ENCODE assay signal across 24 cellular contexts in genomic region chr4:60868232-60868960, GRCh38.
"Had no signal": no experiment of that assay in that cellular context is flagged by ENCODE, and none has a peak within 500 bp of the region (broad histone marks: within the 10 kb centered on the region; RNA-seq: fewer than 3 reads in every experiment).

No MANE protein-coding gene starts in this region.

- H3K9ac ChIP-seq: neural progenitor cell, parathyroid adenoma had no signal

- H3K4me2 ChIP-seq: neural progenitor cell, smooth muscle cell had no signal

- H3K4me1 ChIP-seq: esophagus squamous epithelium, left lung, parathyroid adenoma, testis had no signal

- H3K27ac ChIP-seq: esophagus squamous epithelium, heart right ventricle, left lung, neural progenitor cell, parathyroid adenoma, testis, tibial artery had no signal

- DNase-seq: cortex of kidney; effector memory CD8-positive, alpha-beta T cell; erythroblast; esophagus squamous epithelium; foreskin melanocyte; glutamatergic neuron; heart right ventricle; hippocampal formation; left cardiac atrium; left lung; mesenchymal stem cell; mucosa of descending colon; naive B cell; stimulated activated CD4-positive, alpha-beta T cell treated with anti-CD3 and anti-CD28 coated beads, Interleukin-2, amount 100 ng/mL, for 24 hours; stimulated activated CD4-positive, alpha-beta T cell treated with anti-CD3 and anti-CD28 coated beads, Interleukin-4, amount 100 ng/mL, for 24 hours; stimulated activated naive CD8-positive, alpha-beta T cell treated with anti-CD3 and anti-CD28 coated beads, Interleukin-15, Interleukin-2, amounts not matched to agents 100 U/mL and 50 U/mL, for 24 hours; substantia nigra; testis; tibial artery had no signal

- H3K27me3 ChIP-seq: esophagus squamous epithelium, heart right ventricle, left lung, neural progenitor cell, testis, tibial artery had no signal

- ATAC-seq: effector memory CD8-positive, alpha-beta T cell; heart right ventricle; left cardiac atrium; left lung; mucosa of descending colon; sciatic nerve; stimulated activated memory B cell treated with anti-CD40 and anti-IgM and Interleukin-4, amounts not matched to agents 10 μg/mL and 1 μg/mL and 100 μg/mL, for 72 hours; stimulated activated naive CD8-positive, alpha-beta T cell treated with anti-CD3 and anti-CD28 coated beads, Interleukin-15, Interleukin-2, amounts not matched to agents 100 U/mL and 50 U/mL, for 24 hours had no signal

- H2AFZ ChIP-seq: neural progenitor cell, parathyroid adenoma had no signal

- H3K36me3 ChIP-seq: esophagus squamous epithelium, heart right ventricle, left lung, neural progenitor cell, tibial artery had no signal

- H3K79me2 ChIP-seq: parathyroid adenoma had no signal

- H3K4me3 ChIP-seq: esophagus squamous epithelium, heart right ventricle, left lung, mucosa of descending colon, neural progenitor cell, smooth muscle cell, testis, tibial artery had no signal
